Comparison of ENCODE assay signal across 1 cellular context in genomic region chr10:3958472-3958996, GRCh38.
TF ChIP-seq lines count a peak whose summit lies in the region.

No MANE protein-coding gene starts in this region.

TF ChIP-seq in IMR-90, 13 proteins besides CTCF, POLR2A, EP300 and RAD21 (continued from another document):
- no peak for TF ChIP-seq BHLHE40 (IDR thresholded peaks at IDR 0.05; ENCODE audit: low read depth, low read length)
- TF ChIP-seq MAFK (IDR thresholded peaks at IDR 0.05; ENCODE audit: low read depth, low read length), result no peak
- no peak for TF ChIP-seq SMC3 (IDR thresholded peaks at IDR 0.05; ENCODE audit: low read depth, low read length)
- TF ChIP-seq ELK1 (IDR thresholded peaks at IDR 0.05; ENCODE audit: borderline replicate concordance, low read depth, low read length), result no peak
- peak; percentile 39; the same call in 1 of the 2 replicates for TF ChIP-seq CEBPB (IDR thresholded peaks at IDR 0.05; ENCODE audit: low read depth, low read length)
- no peak for TF ChIP-seq RFX5 (IDR thresholded peaks at IDR 0.05; ENCODE audit: low read depth, low read length)
